9 cellular contexts compared by ENCODE assay signal in the genomic region with DNA sequence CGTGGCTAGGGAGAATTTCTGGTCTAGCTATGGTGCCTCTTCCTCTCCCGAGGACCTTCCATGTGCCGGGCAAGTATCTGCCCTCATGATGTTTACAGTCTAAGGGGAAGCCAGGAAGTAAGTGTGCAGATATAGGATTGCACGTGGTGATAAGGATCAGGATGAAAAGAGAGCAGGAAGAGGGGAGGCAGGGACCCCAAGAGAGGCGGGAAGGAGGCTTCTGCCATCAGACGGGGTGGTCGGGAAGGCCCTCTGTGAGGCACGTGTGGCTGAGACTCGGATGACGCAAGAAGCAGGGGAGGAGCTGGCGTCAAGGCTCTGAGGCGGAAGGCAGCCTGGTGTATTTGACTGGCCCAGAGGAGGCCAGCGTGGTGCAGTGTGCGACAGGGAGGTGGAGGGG. TPM values are rescaled to one million over a fixed set of nuclear protein-coding genes. Genes with fewer than 3 reads are reported as not detected.
A peak's percentile ranks its signal among the peaks of the same experiment; 100 is the strongest.
DNase-seq lines count a peak whose midpoint lies in the region; ATAC-seq, FAIRE-seq and TF ChIP-seq lines count a peak whose summit lies in the region.
"Had no signal": no experiment of that assay in that cellular context is flagged by ENCODE, and none has a peak within 500 bp of the region (broad histone marks: within the 10 kb centered on the region; RNA-seq: fewer than 3 reads in every experiment).

No MANE protein-coding gene starts in this region.

- no peak overlapping the region for H3K27ac Mint-ChIP-seq in activated CD8-positive, alpha-beta T cell treated with anti-CD3 and anti-CD28 coated beads for 36 hours

- H3K9me3 Mint-ChIP-seq in activated CD8-positive, alpha-beta T cell treated with anti-CD3 and anti-CD28 coated beads for 36 hours, result no peaks in the 10 kb centered on the region

- POLR2A ChIA-PET in activated CD8-positive, alpha-beta T cell treated with anti-CD3 and anti-CD28 coated beads for 36 hours (lab: Charles Lee), result interaction anchor here (1.4 kb wide), 1 partner anchor 18 kb away, joined by 3 read pairs; no protein-coding TSS in a partner anchor

- peak; percentile 57 for DNase-seq in ELF-1 (ENCODE audit: low read depth, low spot score)
- DNase-seq in activated CD8-positive, alpha-beta T cell treated with anti-CD3 and anti-CD28 coated beads for 36 hours, result no peak
- no peak for DNase-seq in D341Med (ENCODE audit: low spot score)
- DNase-seq in NCI-H1092 (lab: John Stamatoyannopoulos, UW), result no peak
- no peak for DNase-seq in kidney
- DNase-seq: Kasumi-1 had no signal

- peaks cover 33% of the 10 kb centered on the region for H3K4me1 Mint-ChIP-seq in activated CD8-positive, alpha-beta T cell treated with anti-CD3 and anti-CD28 coated beads for 36 hours (ENCODE audit: low read depth)

- H3K4me2 ChIP-seq in BLaER1 treated with 17β-estradiol and CSF1 and Interleukin-3, amounts not matched to agents 10 nM and 100 nM, result peak overlapping the region; percentile 86 to 100 (median 93)

- intact Hi-C loops in activated CD8-positive, alpha-beta T cell treated with anti-CD3 and anti-CD28 coated beads for 36 hours (cut with micrococcal nuclease), result no loop called here
- intact Hi-C loops in kidney (cut with DNase I), result no loop called here

- FAIRE-seq in kidney (lab: Jason Lieb, UNC), result no peak

- CTCF ChIA-PET in activated CD8-positive, alpha-beta T cell treated with anti-CD3 and anti-CD28 coated beads for 36 hours (lab: Charles Lee), result interaction anchor here (1.2 to 2.8 kb wide), 3 partner anchors 10 to 18 kb away, joined by 3 to 8 read pairs (median 3); no protein-coding TSS in a partner anchor

- no peak for ATAC-seq in activated CD8-positive, alpha-beta T cell treated with anti-CD3 and anti-CD28 coated beads for 36 hours
- ATAC-seq in HG03342 (IDR thresholded peaks at IDR 0.05; ENCODE audit: unreplicated experiment), result no peak

- H3K4me3 ChIP-seq in BLaER1 treated with 17β-estradiol and CSF1 and Interleukin-3, amounts not matched to agents 10 nM and 100 nM, result peak overlapping the region in 7 of 10 experiments; percentile 53 to 71 (median 62); a peak in 15 of 20 replicates
- H3K4me3 ChIP-seq in iPS-18a (ENCODE audit: low read length), result peak overlapping the region; percentile 33
- no peak overlapping the region for H3K4me3 ChIP-seq in kidney (ENCODE audit: low read length in 2 of 2)

- TF ChIP-seq CTCF in activated CD8-positive, alpha-beta T cell treated with anti-CD3 and anti-CD28 coated beads for 36 hours (IDR thresholded peaks at IDR 0.05), result no peak
- no peak for TF ChIP-seq CTCF in kidney (IDR thresholded peaks at IDR 0.05; ENCODE audit: borderline replicate concordance, extremely low read depth, insufficient read depth)

- peak overlapping the region; percentile 76 for H3K4me3 Mint-ChIP-seq in activated CD8-positive, alpha-beta T cell treated with anti-CD3 and anti-CD28 coated beads for 36 hours

- H3K9me3 ChIP-seq in BLaER1 treated with 17β-estradiol and CSF1 and Interleukin-3, amounts not matched to agents 10 nM and 100 nM (replicated peaks in 1 of 11), result no peaks in the 10 kb centered on the region
- H3K9me3 ChIP-seq in iPS-18a (ENCODE audit: control insufficient read depth, low read depth, low read length) (no peaks in the 10 kb centered on the region), kidney (ENCODE audit: control insufficient read depth in 1 of 2, low read length in 2 of 2) (no peaks in the 10 kb centered on the region)

- H3K9ac ChIP-seq in BLaER1 treated with 17β-estradiol and CSF1 and Interleukin-3, amounts not matched to agents 10 nM and 100 nM, result peak overlapping the region in 7 of 11 experiments; percentile 58 to 83 (median 74); a peak in 8 of 22 replicates
- H3K9ac ChIP-seq in iPS-18a (ENCODE audit: low read length) (no peak overlapping the region), kidney (ENCODE audit: low read length in 2 of 2) (no peak overlapping the region)

- H3K27ac ChIP-seq in BLaER1 treated with 17β-estradiol and CSF1 and Interleukin-3, amounts not matched to agents 10 nM and 100 nM, result peak overlapping the region in 5 of 11 experiments; percentile 46 to 85 (median 77); a peak in 3 of 22 replicates
- H3K27ac ChIP-seq in iPS-18a (ENCODE audit: low read length) (no peak overlapping the region), kidney (ENCODE audit: low read depth in 2 of 2, low read length in 2 of 2) (no peak overlapping the region)

- H4K20me1 ChIP-seq in BLaER1 treated with 17β-estradiol and CSF1 and Interleukin-3, amounts not matched to agents 10 nM and 100 nM, result peaks cover 0 to 14% (median 0%) of the 10 kb centered on the region in 11 experiments; a peak in 4 of 22 replicates

- H3K36me3 ChIP-seq in BLaER1 treated with 17β-estradiol and CSF1 and Interleukin-3, amounts not matched to agents 10 nM and 100 nM, result no peaks in the 10 kb centered on the region
- no peaks in the 10 kb centered on the region for H3K36me3 ChIP-seq in iPS-18a (ENCODE audit: control insufficient read depth, low read depth, low read length)
- no peaks in the 10 kb centered on the region for H3K36me3 ChIP-seq in kidney (ENCODE audit: control insufficient read depth in 1 of 2, insufficient read depth in 2 of 2, low read length in 2 of 2)

- H3K36me3 Mint-ChIP-seq in activated CD8-positive, alpha-beta T cell treated with anti-CD3 and anti-CD28 coated beads for 36 hours (ENCODE audit: low read depth), result peaks cover 2% of the 10 kb centered on the region

- peaks cover 0 to 34% (median 0%) of the 10 kb centered on the region in 11 experiments; a peak in 6 of 22 replicates for H3K27me3 ChIP-seq in BLaER1 treated with 17β-estradiol and CSF1 and Interleukin-3, amounts not matched to agents 10 nM and 100 nM
- peaks cover 47% of the 10 kb centered on the region for H3K27me3 ChIP-seq in iPS-18a (ENCODE audit: control insufficient read depth, insufficient read depth, low read length)

- H3K27me3 Mint-ChIP-seq in activated CD8-positive, alpha-beta T cell treated with anti-CD3 and anti-CD28 coated beads for 36 hours, result peaks cover 8% of the 10 kb centered on the region

- H3K4me1 ChIP-seq in BLaER1 treated with 17β-estradiol and CSF1 and Interleukin-3, amounts not matched to agents 10 nM and 100 nM, result peaks cover 78 to 100% (median 95%) of the 10 kb centered on the region in 10 experiments
- H3K4me1 ChIP-seq in iPS-18a (ENCODE audit: control insufficient read depth, low read depth, low read length) (peaks cover 8% of the 10 kb centered on the region), kidney (ENCODE audit: control insufficient read depth in 1 of 2, insufficient read depth in 1 of 2, low read depth in 1 of 2, low read length in 2 of 2) (no peaks in the 10 kb centered on the region)

RNA-seq across cellular contexts. Expression of a gene that starts 0.7 kb away (rescaled TPM):
- 10 to 100 TPM; 31.7 to 39.2 TPM for total RNA-seq in activated CD8-positive, alpha-beta T cell treated with anti-CD3 and anti-CD28 coated beads for 36 hours
- 45.7 TPM for total RNA-seq in kidney
- polyA plus RNA-seq in kidney (ENCODE audit: insufficient read depth, low read depth, low replicate concordance), result 15.1 TPM

Comparison
In these comparisons a context has a peak if more than half of its experiments do, and no peak if none do; other contexts are left out.
1. H3K4me3 ChIP-seq: peak in BLaER1 treated with 17β-estradiol and CSF1 and Interleukin-3, amounts not matched to agents 10 nM and 100 nM (7 of 10) and iPS-18a (single experiment); none in kidney (0 of 2).
2. H3K9ac ChIP-seq: peak in BLaER1 treated with 17β-estradiol and CSF1 and Interleukin-3, amounts not matched to agents 10 nM and 100 nM (7 of 11); none in iPS-18a (single experiment) and kidney (0 of 2).